In the genomic region with DNA sequence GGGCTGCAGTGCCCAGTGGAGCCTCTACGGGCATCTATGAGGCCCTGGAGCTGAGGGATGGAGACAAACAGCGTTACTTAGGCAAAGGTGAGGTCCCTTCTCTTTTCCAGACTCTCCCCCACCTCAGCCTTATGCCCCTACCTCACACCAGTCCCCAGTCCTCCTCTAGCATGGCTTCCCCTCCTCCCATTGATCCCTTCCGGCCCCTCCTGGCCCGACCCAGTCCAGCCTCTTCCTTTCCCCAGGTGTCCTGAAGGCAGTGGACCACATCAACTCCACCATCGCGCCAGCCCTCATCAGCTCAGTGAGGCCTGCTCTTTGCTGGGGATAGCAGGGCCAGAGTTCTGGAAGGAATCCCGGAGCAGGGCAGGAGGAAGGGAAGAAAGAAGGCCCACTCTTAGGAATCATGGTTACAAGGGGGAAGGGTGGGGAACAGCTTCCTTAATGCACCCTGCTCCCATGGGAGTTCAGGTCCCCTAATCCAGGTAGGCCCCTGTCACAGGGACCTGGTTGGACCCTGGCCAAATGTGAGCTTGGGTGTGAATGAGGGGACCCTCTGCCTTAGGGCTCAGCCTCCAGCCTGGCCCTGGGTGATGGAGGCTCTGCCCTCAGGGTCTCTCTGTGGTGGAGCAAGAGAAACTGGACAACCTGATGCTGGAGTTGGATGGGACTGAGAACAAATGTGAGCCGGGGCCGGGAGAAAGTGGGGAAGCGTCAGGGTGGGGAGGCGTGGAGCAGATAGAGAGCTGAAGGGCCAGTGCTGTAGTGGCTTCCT, we compare ENCODE assay signal across 14 cellular contexts. TPM values are rescaled to one million over a fixed set of nuclear protein-coding genes. Genes with fewer than 3 reads are reported as not detected.
A peak's percentile ranks its signal among the peaks of the same experiment; 100 is the strongest.
DNase-seq lines count a peak whose midpoint lies in the region; ATAC-seq and TF ChIP-seq lines count a peak whose summit lies in the region.
"Had no signal": no experiment of that assay in that cellular context is flagged by ENCODE, and none has a peak within 500 bp of the region (broad histone marks: within the 10 kb centered on the region; RNA-seq: fewer than 3 reads in every experiment).

No MANE protein-coding gene starts in this region.

- peak overlapping the region; percentile 60 for H3K27ac Mint-ChIP-seq in activated T-helper 2 cell treated with anti-CD3 and anti-CD28 coated beads, Interferon-gamma antibody, Interleukin-2, Interleukin-4, amounts not matched to agents 10 μg/mL and 5 μg/mL and 100 μg/mL, durations not matched to agents 14 hours and 24 hours and 36 hours
- peak overlapping the region in 9 of 10 donors; percentile 22 to 98 (median 81) for H3K27ac Mint-ChIP-seq in naive thymus-derived CD8-positive, alpha-beta T cell

- H3K9me3 Mint-ChIP-seq in activated T-helper 2 cell treated with anti-CD3 and anti-CD28 coated beads, Interferon-gamma antibody, Interleukin-2, Interleukin-4, amounts not matched to agents 10 μg/mL and 5 μg/mL and 100 μg/mL, durations not matched to agents 14 hours and 24 hours and 36 hours: no peaks in the 10 kb centered on the region
- no peaks in the 10 kb centered on the region for H3K9me3 Mint-ChIP-seq in naive thymus-derived CD8-positive, alpha-beta T cell

- TF ChIP-seq CTCF in DND-41 (IDR thresholded peaks at IDR 0.05; ENCODE audit: borderline replicate concordance, extremely low read depth, low read length, poor library complexity, severe bottlenecking) (no peak), hepatocyte (IDR thresholded peaks at IDR 0.05; ENCODE audit: poor library complexity) (no peak)

- H2AFZ ChIP-seq in ACC112 (ENCODE audit: low read length, unreplicated experiment) (no peak overlapping the region), DND-41 (ENCODE audit: low read depth, low read length) (no peak overlapping the region), hepatocyte (no peak overlapping the region)

- in situ Hi-C loops in KBM-7 (cut with MboI; ENCODE audit: low pct_unique_long_range_greater_than_20kb, low sequenced_read_pairs): no loop called here

- H3K4me1 Mint-ChIP-seq in activated T-helper 2 cell treated with anti-CD3 and anti-CD28 coated beads, Interferon-gamma antibody, Interleukin-2, Interleukin-4, amounts not matched to agents 10 μg/mL and 5 μg/mL and 100 μg/mL, durations not matched to agents 14 hours and 24 hours and 36 hours (ENCODE audit: low read depth): peaks cover 28% of the 10 kb centered on the region
- H3K4me1 Mint-ChIP-seq in naive thymus-derived CD8-positive, alpha-beta T cell: peaks cover 13 to 57% (median 32%) of the 10 kb centered on the region in 4 donors

- H3K36me3 Mint-ChIP-seq in activated T-helper 2 cell treated with anti-CD3 and anti-CD28 coated beads, Interferon-gamma antibody, Interleukin-2, Interleukin-4, amounts not matched to agents 10 μg/mL and 5 μg/mL and 100 μg/mL, durations not matched to agents 14 hours and 24 hours and 36 hours (ENCODE audit: low read depth): peaks cover 45% of the 10 kb centered on the region
- peaks cover 0 to 39% (median 3%) of the 10 kb centered on the region in 3 donors for H3K36me3 Mint-ChIP-seq in naive thymus-derived CD8-positive, alpha-beta T cell

- H4K20me1 ChIP-seq in DND-41 (ENCODE audit: insufficient read depth, low read length): peaks cover 10% of the 10 kb centered on the region
- no peaks in the 10 kb centered on the region for H4K20me1 ChIP-seq in hepatocyte (ENCODE audit: insufficient read depth, poor library complexity, severe bottlenecking)

- 86% methylated on average over 11 of the region's 11 CpGs for WGBS in hepatocyte (ENCODE audit: low lambda C conversion rate, missing lambda C conversion rate)

- intact Hi-C loops in activated T-helper 2 cell treated with anti-CD3 and anti-CD28 coated beads, Interferon-gamma antibody, Interleukin-2, Interleukin-4, amounts not matched to agents 10 μg/mL and 5 μg/mL and 100 μg/mL, durations not matched to agents 14 hours and 24 hours and 36 hours (cut with micrococcal nuclease): no loop called here

- no peaks in the 10 kb centered on the region for H3K9me2 ChIP-seq in hepatocyte (replicated peaks; ENCODE audit: insufficient read depth)

- ATAC-seq in DND-41 (ENCODE audit: insufficient read depth, low read depth) (no peak), GM18517 (IDR thresholded peaks at IDR 0.05; ENCODE audit: unreplicated experiment) (no peak), HG02623 (IDR thresholded peaks at IDR 0.05; ENCODE audit: unreplicated experiment) (no peak)
- ATAC-seq in naive thymus-derived CD8-positive, alpha-beta T cell: no peak

- H3K27ac ChIP-seq in ACC112 (ENCODE audit: low read depth, low read length) (no peak overlapping the region), DND-41 (ENCODE audit: low read length) (no peak overlapping the region), hepatocyte (no peak overlapping the region)
- H3K27ac ChIP-seq: C4-2B, KMS-11 had no signal

- POLR2A ChIA-PET in naive thymus-derived CD8-positive, alpha-beta T cell (lab: Charles Lee): interaction anchor here (0.7 to 6.2 kb wide), 9 partner anchors 9 to 206 kb away, joined by 3 to 43 read pairs (median 5); a partner anchor contains a TSS

- no peaks in the 10 kb centered on the region for H3K27me3 Mint-ChIP-seq in activated T-helper 2 cell treated with anti-CD3 and anti-CD28 coated beads, Interferon-gamma antibody, Interleukin-2, Interleukin-4, amounts not matched to agents 10 μg/mL and 5 μg/mL and 100 μg/mL, durations not matched to agents 14 hours and 24 hours and 36 hours (ENCODE audit: low read depth)
- no peaks in the 10 kb centered on the region for H3K27me3 Mint-ChIP-seq in naive thymus-derived CD8-positive, alpha-beta T cell

- H3K27me3 ChIP-seq in ACC112 (ENCODE audit: insufficient read depth, low read length) (no peaks in the 10 kb centered on the region), DND-41 (ENCODE audit: insufficient read depth, low read length, poor library complexity) (no peaks in the 10 kb centered on the region), hepatocyte (peaks cover 16% of the 10 kb centered on the region)

- peak overlapping the region; percentile 93 for H3K4me3 Mint-ChIP-seq in activated T-helper 2 cell treated with anti-CD3 and anti-CD28 coated beads, Interferon-gamma antibody, Interleukin-2, Interleukin-4, amounts not matched to agents 10 μg/mL and 5 μg/mL and 100 μg/mL, durations not matched to agents 14 hours and 24 hours and 36 hours (ENCODE audit: low read depth)
- peak overlapping the region in 8 of 10 donors; percentile 45 to 97 (median 68) for H3K4me3 Mint-ChIP-seq in naive thymus-derived CD8-positive, alpha-beta T cell

- H3K79me2 ChIP-seq in ACC112 (ENCODE audit: control insufficient read depth, insufficient read depth, low read length, unreplicated experiment) (peaks cover 15% of the 10 kb centered on the region), DND-41 (ENCODE audit: insufficient read depth, low read length) (peaks cover 33% of the 10 kb centered on the region), hepatocyte (no peaks in the 10 kb centered on the region)

- H3K9ac ChIP-seq in DND-41 (ENCODE audit: low read depth, low read length): no peak overlapping the region
- H3K9ac ChIP-seq: KMS-11 had no signal

- H3K36me3 ChIP-seq in ACC112 (ENCODE audit: insufficient read depth, low read length) (peaks cover 17% of the 10 kb centered on the region; the same call in 1 of the 2 replicates), DND-41 (ENCODE audit: insufficient read depth, low read length) (peaks cover 51% of the 10 kb centered on the region), hepatocyte (replicated peaks; ENCODE audit: insufficient read depth, low read depth) (no peaks in the 10 kb centered on the region)

- H3K4me3 ChIP-seq in ACC112 (ENCODE audit: low read depth, low read length) (peak overlapping the region; percentile 90; the same call in 1 of the 2 replicates), DND-41 (ENCODE audit: low read depth in 1 of 2, low read length in 2 of 2) (0 out of 4 replicates have a peak overlapping the region, but pooled peaks of 1 of the 2 experiments have one; percentile 7), hepatocyte (no peak overlapping the region)

- H3K4me2 ChIP-seq in DND-41 (ENCODE audit: insufficient read depth, low read length) (peak overlapping the region; percentile 91), hepatocyte (no peak overlapping the region)
- H3K4me2 ChIP-seq: KMS-11 had no signal

- H3K4me1 ChIP-seq in ACC112 (ENCODE audit: control insufficient read depth, insufficient read depth, low read length, unreplicated experiment): peaks cover 10% of the 10 kb centered on the region
- H3K4me1 ChIP-seq in DND-41 (ENCODE audit: insufficient read depth, low read length): peaks cover 38% of the 10 kb centered on the region
- peaks cover 11% of the 10 kb centered on the region for H3K4me1 ChIP-seq in hepatocyte (ENCODE audit: insufficient read depth)

- H3K9me3 ChIP-seq in DND-41 (ENCODE audit: insufficient read depth, low read length, severe bottlenecking): no peaks in the 10 kb centered on the region
- H3K9me3 ChIP-seq in hepatocyte (ENCODE audit: low read depth): no peaks in the 10 kb centered on the region

- no peak for DNase-seq in DND-41
- no peak for DNase-seq in activated T-helper 2 cell treated with anti-CD3 and anti-CD28 coated beads, Interferon-gamma antibody, Interleukin-2, Interleukin-4, amounts not matched to agents 10 μg/mL and 5 μg/mL and 100 μg/mL, durations not matched to agents 14 hours and 24 hours and 36 hours (ENCODE audit: low spot score)
- no peak for DNase-seq in naive thymus-derived CD8-positive, alpha-beta T cell
- no peak for DNase-seq in hepatocyte (ENCODE audit: low spot score)
- DNase-seq in KBM-7: no peak
- DNase-seq: activated gamma-delta T cell treated with Interleukin-2 at 50 U/mL for 16 hours, GF-D8, NCI-H187 had no signal

RNA-seq across cellular contexts. Expression of a gene that starts 2.2 kb away (rescaled TPM):
- 230 and 235 TPM in 2 replicates for total RNA-seq in activated T-helper 2 cell treated with anti-CD3 and anti-CD28 coated beads, Interferon-gamma antibody, Interleukin-2, Interleukin-4, amounts not matched to agents 10 μg/mL and 5 μg/mL and 100 μg/mL, durations not matched to agents 14 hours and 24 hours and 36 hours
- 100 to 1,000 TPM; 141 to 144 TPM for total RNA-seq in naive thymus-derived CD8-positive, alpha-beta T cell
- 10 to 100 TPM; 19.4 to 29.2 (median 19.7) TPM for polyA plus RNA-seq in naive thymus-derived CD8-positive, alpha-beta T cell
- 11.1 and 11.8 TPM in 2 replicates for total RNA-seq in hepatocyte
- polyA plus RNA-seq in hepatocyte: 14.2 and 18.8 TPM in 2 replicates

RNA-seq across cellular contexts. Expression of a gene that starts 11.1 kb away (rescaled TPM):
- total RNA-seq in activated T-helper 2 cell treated with anti-CD3 and anti-CD28 coated beads, Interferon-gamma antibody, Interleukin-2, Interleukin-4, amounts not matched to agents 10 μg/mL and 5 μg/mL and 100 μg/mL, durations not matched to agents 14 hours and 24 hours and 36 hours: 66.8 and 70.5 TPM in 2 replicates
- total RNA-seq in naive thymus-derived CD8-positive, alpha-beta T cell: 10 to 100 TPM; 25.7 to 30.3 TPM
- 1 to 10 TPM in 2 of 3 donors, under 1 TPM in 1; 0.35 to 1.4 (median 1.1) TPM for polyA plus RNA-seq in naive thymus-derived CD8-positive, alpha-beta T cell
- total RNA-seq in hepatocyte: 11.1 and 15.8 TPM in 2 replicates
- 32.7 and 43.7 TPM in 2 replicates for polyA plus RNA-seq in hepatocyte

RNA-seq across cellular contexts. Expression of a gene that starts 12.0 kb away (rescaled TPM):
- 4.7 and 6.6 TPM in 2 replicates for total RNA-seq in activated T-helper 2 cell treated with anti-CD3 and anti-CD28 coated beads, Interferon-gamma antibody, Interleukin-2, Interleukin-4, amounts not matched to agents 10 μg/mL and 5 μg/mL and 100 μg/mL, durations not matched to agents 14 hours and 24 hours and 36 hours
- total RNA-seq in naive thymus-derived CD8-positive, alpha-beta T cell: 10 to 100 TPM; 10.1 to 10.5 TPM
- polyA plus RNA-seq in naive thymus-derived CD8-positive, alpha-beta T cell: 1 to 10 TPM; 4.7 to 9.9 (median 8.8) TPM
- total RNA-seq in hepatocyte: 8.2 and 9.3 TPM in 2 replicates
- 9.9 and 12.9 TPM in 2 replicates for polyA plus RNA-seq in hepatocyte

RNA-seq across cellular contexts. Expression of a gene that starts 27.0 kb away (rescaled TPM):
- total RNA-seq in activated T-helper 2 cell treated with anti-CD3 and anti-CD28 coated beads, Interferon-gamma antibody, Interleukin-2, Interleukin-4, amounts not matched to agents 10 μg/mL and 5 μg/mL and 100 μg/mL, durations not matched to agents 14 hours and 24 hours and 36 hours: not detected in 2 replicates
- not detected for total RNA-seq in naive thymus-derived CD8-positive, alpha-beta T cell
- not detected for polyA plus RNA-seq in naive thymus-derived CD8-positive, alpha-beta T cell
- not detected in 2 replicates for total RNA-seq in hepatocyte
- not detected in 2 replicates for polyA plus RNA-seq in hepatocyte
- total RNA-seq: subcutaneous adipose tissue had no signal

RNA-seq across cellular contexts. Expression of a gene that starts 27.2 kb away (rescaled TPM):
- total RNA-seq in activated T-helper 2 cell treated with anti-CD3 and anti-CD28 coated beads, Interferon-gamma antibody, Interleukin-2, Interleukin-4, amounts not matched to agents 10 μg/mL and 5 μg/mL and 100 μg/mL, durations not matched to agents 14 hours and 24 hours and 36 hours: 158 and 173 TPM in 2 replicates
- total RNA-seq in naive thymus-derived CD8-positive, alpha-beta T cell: 100 to 1,000 TPM; 518 to 519 TPM
- 100 to 1,000 TPM; 329 to 399 (median 366) TPM for polyA plus RNA-seq in naive thymus-derived CD8-positive, alpha-beta T cell
- 219 and 289 TPM in 2 replicates for total RNA-seq in hepatocyte
- polyA plus RNA-seq in hepatocyte: 217 and 219 TPM in 2 replicates

Comparison
In these comparisons a context has a peak if more than half of its experiments do, and no peak if none do; other contexts are left out.
1. RNA of a gene that starts 2.2 kb away (total RNA-seq): 230 to 235 TPM in activated T-helper 2 cell treated with anti-CD3 and anti-CD28 coated beads, Interferon-gamma antibody, Interleukin-2, Interleukin-4, amounts not matched to agents 10 μg/mL and 5 μg/mL and 100 μg/mL, durations not matched to agents 14 hours and 24 hours and 36 hours and 141 to 144 TPM in naive thymus-derived CD8-positive, alpha-beta T cell; 11.1 to 11.8 TPM in hepatocyte; every median in the first group is over 10 times any median in the second.